ENCODE assay signal across 8 cellular contexts in the genomic region with DNA sequence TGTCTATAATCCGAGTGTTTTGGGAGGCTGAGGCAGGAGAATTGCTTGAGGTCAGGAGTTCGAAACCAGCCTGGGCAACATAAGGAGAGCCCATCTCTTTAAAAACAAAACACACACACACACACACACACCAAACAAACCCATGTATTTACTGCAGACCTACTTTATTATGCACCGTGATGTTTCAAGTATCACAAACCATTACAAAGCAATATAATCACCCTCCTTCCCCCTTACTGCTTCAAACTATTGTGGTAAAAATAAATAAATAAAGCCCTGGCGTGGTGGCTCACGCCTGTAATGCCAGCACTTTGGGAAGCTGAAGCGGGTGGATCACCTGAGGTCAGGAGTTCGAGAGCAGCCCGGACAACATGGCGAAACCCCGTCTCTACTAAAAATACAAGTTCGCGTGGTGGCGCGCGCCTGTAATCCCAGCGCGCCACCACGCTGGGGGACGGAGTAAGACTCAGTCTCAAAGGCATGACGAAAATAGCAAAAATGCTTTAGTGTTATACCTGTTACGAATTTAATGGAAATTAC. TPM values are rescaled to one million over a fixed set of nuclear protein-coding genes. Genes with fewer than 3 reads are reported as not detected.
A peak's percentile ranks its signal among the peaks of the same experiment; 100 is the strongest.
DNase-seq lines count a peak whose midpoint lies in the region; ATAC-seq, FAIRE-seq and TF ChIP-seq lines count a peak whose summit lies in the region.

No MANE protein-coding gene starts in this region.

- H3K4me3 ChIP-seq in fibroblast of mammary gland (ENCODE audit: control insufficient read depth, low read depth, low read length) (peak overlapping the region; percentile 98), rectal smooth muscle tissue (ENCODE audit: low read length) (peak overlapping the region; percentile 100)

- TF ChIP-seq POLR2A in GM12891 (IDR thresholded peaks at IDR 0.05; ENCODE audit: low read depth, low read length), result no peak

- TF ChIP-seq CTCF in fibroblast of mammary gland (conservative IDR thresholded peaks at IDR 0.05; ENCODE audit: control insufficient read depth, insufficient read depth, low read depth, low read length), result no peak
- no peak for TF ChIP-seq CTCF in GM13976 (IDR thresholded peaks at IDR 0.05; ENCODE audit: borderline replicate concordance, control extremely low read depth, extremely low read depth, insufficient read depth, missing control alignments)

- H3K27ac ChIP-seq in rectal smooth muscle tissue (ENCODE audit: low read depth, low read length), result peak overlapping the region; percentile 94

- FAIRE-seq in GM12891 (lab: Jason Lieb, UNC), result no peak

- no peaks in the 10 kb centered on the region for H3K27me3 ChIP-seq in rectal smooth muscle tissue (ENCODE audit: control insufficient read depth, insufficient read depth, low read length)

- H3K4me1 ChIP-seq in rectal smooth muscle tissue (ENCODE audit: control insufficient read depth, insufficient read depth, low read length), result peaks cover 20% of the 10 kb centered on the region

- no peak for ATAC-seq in activated CD4-positive, CD25-positive, alpha-beta regulatory T cell treated with anti-CD3 and anti-CD28 coated beads, Interleukin-2, amount 50 U/mL, for 24 hours
- no peak for ATAC-seq in GM19467 (IDR thresholded peaks at IDR 0.05; ENCODE audit: unreplicated experiment)

- no peak for DNase-seq in GM12891 (ENCODE audit: insufficient read length, low spot score)
- peak; percentile 30 for DNase-seq in RKO (ENCODE audit: low spot score)
- no peak for DNase-seq in fibroblast of mammary gland (ENCODE audit: low read depth)
- no peak for DNase-seq in GM13976 (ENCODE audit: low spot score)
- DNase-seq in stimulated activated CD4-positive, alpha-beta T cell treated with anti-CD3 and anti-CD28 coated beads, Interleukin-2, amount 100 ng/mL, for 48 hours, result no peak

- peak overlapping the region; percentile 30 for H3K9ac ChIP-seq in rectal smooth muscle tissue (ENCODE audit: low read length)

- in situ Hi-C loops in GM13976 (cut with MboI; ENCODE audit: low sequenced_read_pairs, unreplicated experiment), result no loop called here

- H3K36me3 ChIP-seq in rectal smooth muscle tissue (ENCODE audit: control insufficient read depth, insufficient read depth, low read length), result no peaks in the 10 kb centered on the region

TF ChIP-seq in GM12891, 5 proteins besides CTCF, POLR2A, EP300 and RAD21:
- TF ChIP-seq TAF1 (IDR thresholded peaks at IDR 0.05; ENCODE audit: low read depth, low read length) (no peak), PAX5 (IDR thresholded peaks at IDR 0.05; ENCODE audit: insufficient read depth, low read length, severe bottlenecking) (no peak), POLR2AphosphoS5 (IDR thresholded peaks at IDR 0.05; ENCODE audit: low read depth, low read length) (0 out of 2 replicates have a peak, but pooled peaks have one; percentile 20), POU2F2 (IDR thresholded peaks at IDR 0.05; ENCODE audit: low read depth, low read length) (no peak), SPI1 (IDR thresholded peaks at IDR 0.05; ENCODE audit: low read depth, low read length) (no peak)

RNA-seq across cellular contexts. Expression of a gene that starts 1.5 kb away (rescaled TPM):
- 13.4 TPM for polyA plus RNA-seq in GM12891 (2012; ENCODE audit: low read depth, missing spikeins)

RNA-seq across cellular contexts. Expression of a gene that starts 22.0 kb away (rescaled TPM):
- polyA plus RNA-seq in GM12891 (2012; ENCODE audit: low read depth, missing spikeins), result 0.04 TPM

RNA-seq across cellular contexts. Expression of a gene that starts 37.4 kb away (rescaled TPM):
- 4.3 TPM for polyA plus RNA-seq in GM12891 (2012; ENCODE audit: low read depth, missing spikeins)
